Comparison of ENCODE assay signal across 8 cellular contexts in the genomic region with DNA sequence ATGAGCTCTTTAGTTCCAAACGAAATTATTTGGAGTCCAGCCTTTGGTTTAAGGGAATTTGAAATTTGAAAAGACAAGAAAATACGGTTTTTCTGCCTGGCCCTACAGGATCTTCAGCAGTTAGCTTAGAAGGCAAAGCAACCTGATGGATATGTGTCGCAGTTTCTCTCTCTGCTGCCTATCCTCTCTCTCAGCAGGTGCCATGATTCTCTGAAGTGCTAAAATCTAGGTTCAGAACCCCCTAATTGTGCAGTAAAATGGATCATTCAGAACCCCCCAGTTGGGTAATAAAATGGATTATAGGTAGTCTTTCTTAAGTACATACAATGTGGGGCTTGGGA. TPM values are rescaled to one million over a fixed set of nuclear protein-coding genes. Genes with fewer than 3 reads are reported as not detected.
DNase-seq lines count a peak whose midpoint lies in the region; ATAC-seq and TF ChIP-seq lines count a peak whose summit lies in the region.

No MANE protein-coding gene starts in this region.

- WGBS in esophagus muscularis mucosa = 11% methylated on average over 3 of the region's 3 CpGs
- 3 to 8% (median 7%) methylated on average over 3 of the region's 3 CpGs for WGBS in psoas muscle, 3 donors

- intact Hi-C loops in esophagus muscularis mucosa (cut with DNase I) = no loop called here
- intact Hi-C loops in psoas muscle (cut with DNase I) = no loop called here

- TF ChIP-seq CTCF in AG10803 (conservative IDR thresholded peaks at IDR 0.05; ENCODE audit: low read length) = no peak
- TF ChIP-seq CTCF in Loucy (conservative IDR thresholded peaks at IDR 0.05; ENCODE audit: low read length) = no peak
- no peak for TF ChIP-seq CTCF in esophagus muscularis mucosa (IDR thresholded peaks at IDR 0.05)
- TF ChIP-seq CTCF in psoas muscle (IDR thresholded peaks at IDR 0.05) = no peak

- H3K27ac ChIP-seq in esophagus muscularis mucosa (replicated peaks in 1 of 4) = peak overlapping the region in 2 of 4 donors; percentile 10 to 56
- H3K27ac ChIP-seq in psoas muscle = no peak overlapping the region

- H3K9me3 ChIP-seq in Loucy (ENCODE audit: insufficient read depth, low read depth, low read length) (no peaks in the 10 kb centered on the region), esophagus muscularis mucosa (no peaks in the 10 kb centered on the region), psoas muscle (no peaks in the 10 kb centered on the region)

- no peak for TF ChIP-seq EP300 in esophagus muscularis mucosa (IDR thresholded peaks at IDR 0.05)

- peak overlapping the region; percentile 91 for H3K4me2 ChIP-seq in Loucy (ENCODE audit: low read depth, low read length, poor library complexity, severe bottlenecking)

- TF ChIP-seq POLR2A in esophagus muscularis mucosa (IDR thresholded peaks at IDR 0.05; ENCODE audit: low read depth) = no peak

- H3K4me3 ChIP-seq in AG10803 (ENCODE audit: low read length) = peak overlapping the region; percentile 95
- peak overlapping the region; percentile 88 for H3K4me3 ChIP-seq in Loucy (ENCODE audit: low read length, poor library complexity, severe bottlenecking)
- peak overlapping the region; percentile 55 to 65 (median 62) for H3K4me3 ChIP-seq in esophagus muscularis mucosa
- peak overlapping the region; percentile 83 for H3K4me3 ChIP-seq in psoas muscle

- H3K9me2 ChIP-seq in Loucy (replicated peaks; ENCODE audit: low read depth, low read length) = no peaks in the 10 kb centered on the region

- H4K20me1 ChIP-seq in Loucy (ENCODE audit: insufficient read depth, low read length, poor library complexity, severe bottlenecking) = peaks cover 6% of the 10 kb centered on the region

- no peaks in the 10 kb centered on the region for H3K36me3 ChIP-seq in Loucy (ENCODE audit: insufficient read depth, low read length)
- no peaks in the 10 kb centered on the region for H3K36me3 ChIP-seq in esophagus muscularis mucosa
- H3K36me3 ChIP-seq in psoas muscle (ENCODE audit: insufficient read depth in 1 of 2, low read depth in 1 of 2) = no peaks in the 10 kb centered on the region

- peaks cover 39% of the 10 kb centered on the region for H3K4me1 ChIP-seq in Loucy (ENCODE audit: insufficient read depth, low read length, poor library complexity, severe bottlenecking)
- H3K4me1 ChIP-seq in esophagus muscularis mucosa = peaks cover 10 to 21% (median 17%) of the 10 kb centered on the region in 4 donors
- peaks cover 5% of the 10 kb centered on the region for H3K4me1 ChIP-seq in psoas muscle

- peak overlapping the region; percentile 97 for H3K9ac ChIP-seq in Loucy (ENCODE audit: low read depth, low read length, poor library complexity, severe bottlenecking)

- DNase-seq in AG10803 (ENCODE audit: low read depth) = no peak
- DNase-seq in esophagus muscularis mucosa (ENCODE audit: extremely low spot score) = no peak
- DNase-seq in psoas muscle = no peak
- no peak for DNase-seq in NCI-H226
- DNase-seq in DMS53 (lab: John Stamatoyannopoulos, UW) = no peak

- no peaks in the 10 kb centered on the region for H3F3A ChIP-seq in Loucy (ENCODE audit: low read depth)

- H3K79me2 ChIP-seq in Loucy (ENCODE audit: insufficient read depth, low read length) = peaks cover 46% of the 10 kb centered on the region

- ATAC-seq in GM21447 (IDR thresholded peaks at IDR 0.05; ENCODE audit: unreplicated experiment) (peak; percentile 12), psoas muscle (peak in 1 of 4 donors; percentile 22), GM19397 (IDR thresholded peaks at IDR 0.05; ENCODE audit: unreplicated experiment) (no peak)

- peak overlapping the region; percentile 94 for H2AFZ ChIP-seq in Loucy (ENCODE audit: low read length)

- no peaks in the 10 kb centered on the region for H3K27me3 ChIP-seq in Loucy (ENCODE audit: insufficient read depth, low read length, poor library complexity, severe bottlenecking)
- H3K27me3 ChIP-seq in esophagus muscularis mucosa = no peaks in the 10 kb centered on the region
- no peaks in the 10 kb centered on the region for H3K27me3 ChIP-seq in psoas muscle (ENCODE audit: insufficient read depth in 3 of 3, low read length in 2 of 3)

RNA-seq across cellular contexts. Expression of a gene that starts 0.4 kb away (rescaled TPM):
- under 1 TPM in 3 of 4 donors, not detected in 1; under 0.01 to 0.78 (median 0.52) TPM for total RNA-seq in esophagus muscularis mucosa
- under 1 TPM in 3 of 4 donors, not detected in 1; 0.08 to 0.26 (median 0.15) TPM for total RNA-seq in psoas muscle
- under 1 TPM; 0.01 to 0.08 (median 0.03) TPM for polyA plus RNA-seq in psoas muscle

RNA-seq across cellular contexts. Expression of a gene that starts 47.6 kb away (rescaled TPM):
- total RNA-seq in esophagus muscularis mucosa (not detected), psoas muscle (not detected)
- polyA plus RNA-seq in psoas muscle = not detected
